ENCODE assay signal across 27 cellular contexts in genomic region chr5:135262364-135262763, GRCh38.
"Had no signal": no experiment of that assay in that cellular context is flagged by ENCODE, and none has a peak within 500 bp of the region (broad histone marks: within the 10 kb centered on the region; RNA-seq: fewer than 3 reads in every experiment).

No MANE protein-coding gene starts in this region.

- H3K9me3 ChIP-seq: thoracic aorta, uterus had no signal

- H3K4me1 Mint-ChIP-seq: memory B cell; natural killer cell; neural crest cell; stimulated activated naive B cell treated with anti-CD40 and anti-IgM and Interleukin-4, amounts not matched to agents 10 μg/mL and 1 μg/mL and 100 μg/mL, for 72 hours had no signal

- H3K36me3 Mint-ChIP-seq: memory B cell, natural killer cell, type B pancreatic cell had no signal

- H3K4me3 Mint-ChIP-seq: endodermal cell; memory B cell; mesothelial cell of epicardium; natural killer cell; neural crest cell; stimulated activated naive B cell treated with anti-CD40 and anti-IgM and Interleukin-4, amounts not matched to agents 10 μg/mL and 1 μg/mL and 100 μg/mL, for 72 hours; type B pancreatic cell had no signal

- H3K27ac ChIP-seq: coronary artery, left ventricle myocardium inferior, lower lobe of right lung, spleen, thoracic aorta had no signal

- H3K27me3 Mint-ChIP-seq: type B pancreatic cell had no signal

- DNase-seq: effector CD4-positive, alpha-beta T cell; endodermal cell; erythroblast; foreskin melanocyte; head of caudate nucleus; kidney; left cardiac atrium; left ventricle myocardium inferior; lower lobe of right lung; natural killer cell; posterior cingulate gyrus; right cardiac atrium; spleen; stimulated activated CD4-positive, alpha-beta T cell treated with anti-CD3 and anti-CD28 coated beads, Interleukin-15, amount 100 ng/mL, for 24 hours; stimulated activated CD4-positive, alpha-beta T cell treated with anti-CD3 and anti-CD28 coated beads, Interleukin-1b, Interleukin-23, amount 100 ng/mL, for 48 hours; stimulated activated CD4-positive, alpha-beta T cell treated with anti-CD3 and anti-CD28 coated beads, Interleukin-4, amount 100 ng/mL, for 4 hours; stimulated activated naive B cell treated with anti-CD40 and anti-IgM and Interleukin-4, amounts not matched to agents 10 μg/mL and 1 μg/mL and 100 μg/mL, for 72 hours; stomach; substantia nigra; uterus had no signal

- ATAC-seq: lower lobe of right lung; natural killer cell; right cardiac atrium; stimulated activated naive B cell treated with anti-CD40 and anti-IgM and Interleukin-4, amounts not matched to agents 10 μg/mL and 1 μg/mL and 100 μg/mL, for 72 hours had no signal

- H3K27ac Mint-ChIP-seq: endodermal cell; memory B cell; mesothelial cell of epicardium; natural killer cell; stimulated activated naive B cell treated with anti-CD40 and anti-IgM and Interleukin-4, amounts not matched to agents 10 μg/mL and 1 μg/mL and 100 μg/mL, for 72 hours; type B pancreatic cell had no signal

- H3K27me3 ChIP-seq: hepatocyte, stomach, uterus had no signal

- H3K4me3 ChIP-seq: coronary artery, hepatocyte, left ventricle myocardium inferior, lower lobe of right lung, spleen, stomach, thoracic aorta, uterus had no signal

- H3K36me3 ChIP-seq: left ventricle myocardium inferior, lower lobe of right lung, spleen, stomach, thoracic aorta, uterus had no signal

- H3K4me1 ChIP-seq: left ventricle myocardium inferior, lower lobe of right lung, spleen had no signal

- H3K9me3 Mint-ChIP-seq: natural killer cell had no signal
